In the genomic region with DNA sequence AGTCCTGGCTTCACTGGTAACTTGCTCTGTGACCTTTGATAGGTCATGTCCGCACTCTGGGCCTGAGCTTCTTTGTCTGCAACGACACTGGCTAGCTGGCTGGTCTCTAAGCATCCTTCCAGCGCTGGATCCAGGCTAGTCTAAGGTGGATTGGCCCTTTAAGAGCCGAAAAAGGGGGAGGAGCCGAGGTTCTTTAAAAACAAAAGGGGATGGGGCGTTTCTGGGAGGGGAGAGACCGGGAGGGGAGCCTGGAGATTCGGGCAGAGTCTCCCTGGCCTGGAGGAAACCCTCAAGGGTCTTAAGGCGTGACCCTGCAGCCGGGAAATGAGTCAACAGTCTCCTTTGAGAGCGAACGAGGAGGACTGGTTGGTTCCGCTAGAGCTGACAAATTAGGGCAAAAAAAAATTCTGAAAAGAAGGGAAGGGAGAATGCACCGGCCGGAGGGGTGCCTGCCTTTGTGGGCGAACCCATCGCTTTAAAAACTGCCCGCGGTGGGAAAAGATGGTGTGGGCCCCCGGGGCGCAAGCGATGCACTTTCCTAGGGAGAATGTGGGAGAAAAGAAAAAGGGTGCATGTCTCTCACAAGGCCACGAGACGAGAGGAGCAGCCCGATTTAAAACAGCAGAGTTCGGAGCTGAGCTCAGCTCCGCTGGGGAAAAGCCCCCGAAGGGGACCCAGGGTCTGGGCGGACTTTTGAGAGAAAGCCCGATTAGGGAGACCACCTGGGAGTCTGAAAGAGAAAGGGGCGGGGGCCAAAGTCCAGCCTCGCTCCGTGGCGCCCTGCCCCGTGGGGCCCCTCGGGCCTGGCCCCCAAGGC, we compare ENCODE assay signal across 8 cellular contexts. TPM values are rescaled to one million over a fixed set of nuclear protein-coding genes. Genes with fewer than 3 reads are reported as not detected.
A peak's percentile ranks its signal among the peaks of the same experiment; 100 is the strongest.
DNase-seq lines count a peak whose midpoint lies in the region; ATAC-seq and TF ChIP-seq lines count a peak whose summit lies in the region.

No MANE protein-coding gene starts in this region.

- no peak overlapping the region for H3K23ac ChIP-seq in mesenchymal stem cell (ENCODE audit: low read length in 2 of 2)

- H3K9me3 Mint-ChIP-seq in CD4-positive, CD25-positive, alpha-beta regulatory T cell = peaks cover 0 to 3% (median 0%) of the 10 kb centered on the region in 7 donors
- no peaks in the 10 kb centered on the region for H3K9me3 Mint-ChIP-seq in activated CD8-positive, alpha-beta T cell treated with anti-CD3 and anti-CD28 coated beads, Interleukin-2, amount 10 ng/mL, durations not matched to agents 7 days and 5 days (ENCODE audit: insufficient read depth)

- peak in 1 of 2 donors; percentile 23 for ATAC-seq in CD4-positive, CD25-positive, alpha-beta regulatory T cell (ENCODE audit: low read depth in 2 of 2)
- ATAC-seq in activated CD8-positive, alpha-beta T cell treated with anti-CD3 and anti-CD28 coated beads, Interleukin-2, amount 10 ng/mL, durations not matched to agents 7 days and 5 days = peak; percentile 48
- ATAC-seq in HG02763 (IDR thresholded peaks at IDR 0.05; ENCODE audit: unreplicated experiment) = no peak

- H3K36me3 Mint-ChIP-seq in CD4-positive, CD25-positive, alpha-beta regulatory T cell = no peaks in the 10 kb centered on the region
- H3K36me3 Mint-ChIP-seq in activated CD8-positive, alpha-beta T cell treated with anti-CD3 and anti-CD28 coated beads, Interleukin-2, amount 10 ng/mL, durations not matched to agents 7 days and 5 days (ENCODE audit: low read depth) = no peaks in the 10 kb centered on the region

- H3K27me3 Mint-ChIP-seq in CD4-positive, CD25-positive, alpha-beta regulatory T cell = peaks cover 34% of the 10 kb centered on the region
- H3K27me3 Mint-ChIP-seq in activated CD8-positive, alpha-beta T cell treated with anti-CD3 and anti-CD28 coated beads, Interleukin-2, amount 10 ng/mL, durations not matched to agents 7 days and 5 days (ENCODE audit: low read depth) = peaks cover 21% of the 10 kb centered on the region

- no peak for TF ChIP-seq CTCF in epithelial cell of esophagus (IDR thresholded peaks at IDR 0.05; ENCODE audit: insufficient read depth, low read depth, low read length, missing control alignments)

- H3K4me1 Mint-ChIP-seq in CD4-positive, CD25-positive, alpha-beta regulatory T cell = peaks cover 0 to 17% (median 8%) of the 10 kb centered on the region in 4 donors
- peaks cover 15% of the 10 kb centered on the region for H3K4me1 Mint-ChIP-seq in activated CD8-positive, alpha-beta T cell treated with anti-CD3 and anti-CD28 coated beads, Interleukin-2, amount 10 ng/mL, durations not matched to agents 7 days and 5 days (ENCODE audit: low read depth)

- DNase-seq in CD4-positive, CD25-positive, alpha-beta regulatory T cell = peak; percentile 35 to 70 (median 39)
- DNase-seq in HCEC 1CT = peak; percentile 74
- DNase-seq in NCI-H526 (lab: John Stamatoyannopoulos, UW) = peak; percentile 82 to 93
- DNase-seq in activated CD8-positive, alpha-beta T cell treated with anti-CD3 and anti-CD28 coated beads, Interleukin-2, amount 10 ng/mL, durations not matched to agents 7 days and 5 days = peak; percentile 54
- peak; percentile 64 for DNase-seq in epithelial cell of esophagus (ENCODE audit: low read depth)
- DNase-seq in mesenchymal stem cell = peak; percentile 84
- peak in 4 of 6 experiments; percentile 36 to 66 (median 38) for DNase-seq in stimulated activated naive CD4-positive, alpha-beta T cell (lab: John Stamatoyannopoulos, UW)

- no peak overlapping the region for H4K91ac ChIP-seq in mesenchymal stem cell (ENCODE audit: low read length)

- CTCF ChIA-PET in activated CD8-positive, alpha-beta T cell treated with anti-CD3 and anti-CD28 coated beads, Interleukin-2, amount 10 ng/mL, durations not matched to agents 7 days and 5 days (lab: Charles Lee) = interaction anchor here (0.9 to 3.5 kb wide), 19 partner anchors 11 to 587 kb away, joined by 3 to 30 read pairs (median 4); no protein-coding TSS in a partner anchor

- H2AK5ac ChIP-seq in mesenchymal stem cell (ENCODE audit: low read length, severe bottlenecking) = peak overlapping the region; percentile 10

- H2BK12ac ChIP-seq in mesenchymal stem cell (ENCODE audit: low read length in 2 of 2) = no peak overlapping the region

- peak overlapping the region; percentile 84 for H2BK5ac ChIP-seq in mesenchymal stem cell (ENCODE audit: low read depth, low read length, poor library complexity, severe bottlenecking)

- H3K4me2 ChIP-seq in mesenchymal stem cell (ENCODE audit: low read length, poor library complexity, severe bottlenecking) = peak overlapping the region; percentile 94

- peaks cover 5% of the 10 kb centered on the region for H3K27me3 ChIP-seq in CD4-positive, CD25-positive, alpha-beta regulatory T cell (ENCODE audit: control insufficient read depth, insufficient read depth, low read length)
- H3K27me3 ChIP-seq in mesenchymal stem cell (ENCODE audit: control insufficient read depth in 1 of 2, insufficient read depth in 1 of 2, low read length in 2 of 2) = no peaks in the 10 kb centered on the region

- H4K8ac ChIP-seq in mesenchymal stem cell (ENCODE audit: low read length) = no peak overlapping the region

- H3K9ac ChIP-seq in mesenchymal stem cell (ENCODE audit: low read length) = peak overlapping the region; percentile 92

- H2BK15ac ChIP-seq in mesenchymal stem cell (ENCODE audit: low read depth, poor library complexity, severe bottlenecking) = peak overlapping the region; percentile 96

- WGBS in mesenchymal stem cell = under 1% methylated on average over 30 of the region's 36 CpGs

- peak overlapping the region; percentile 79 for H3K4me3 ChIP-seq in CD4-positive, CD25-positive, alpha-beta regulatory T cell (ENCODE audit: low read depth, low read length)
- peak overlapping the region; percentile 66 for H3K4me3 ChIP-seq in epithelial cell of esophagus (ENCODE audit: low read length)
- peak overlapping the region; percentile 88 to 94 for H3K4me3 ChIP-seq in mesenchymal stem cell (ENCODE audit: insufficient read depth in 1 of 2, low read depth in 1 of 2, low read length in 2 of 2)

- no peaks in the 10 kb centered on the region for H3K9me3 ChIP-seq in CD4-positive, CD25-positive, alpha-beta regulatory T cell (ENCODE audit: control insufficient read depth in 2 of 2, low read length in 2 of 2)
- H3K9me3 ChIP-seq in mesenchymal stem cell (ENCODE audit: control insufficient read depth, low read length) = no peaks in the 10 kb centered on the region

- H3K4ac ChIP-seq in mesenchymal stem cell (ENCODE audit: low read depth in 1 of 2, low read length in 2 of 2) = peak overlapping the region in 1 of 2 experiments; percentile 22

- H2AFZ ChIP-seq in mesenchymal stem cell (ENCODE audit: low read depth, low read length) = no peak overlapping the region

- peak overlapping the region; percentile 88 to 100 (median 95) for H3K4me3 Mint-ChIP-seq in CD4-positive, CD25-positive, alpha-beta regulatory T cell
- peak overlapping the region; percentile 92 for H3K4me3 Mint-ChIP-seq in activated CD8-positive, alpha-beta T cell treated with anti-CD3 and anti-CD28 coated beads, Interleukin-2, amount 10 ng/mL, durations not matched to agents 7 days and 5 days

- H3K27ac Mint-ChIP-seq in CD4-positive, CD25-positive, alpha-beta regulatory T cell = peak overlapping the region; percentile 86 to 96 (median 91)
- peak overlapping the region; percentile 81 for H3K27ac Mint-ChIP-seq in activated CD8-positive, alpha-beta T cell treated with anti-CD3 and anti-CD28 coated beads, Interleukin-2, amount 10 ng/mL, durations not matched to agents 7 days and 5 days

- H3K14ac ChIP-seq in mesenchymal stem cell (ENCODE audit: low read length in 2 of 2) = peak overlapping the region in 1 of 2 experiments; percentile 23

- H3K27ac ChIP-seq in CD4-positive, CD25-positive, alpha-beta regulatory T cell (ENCODE audit: insufficient read depth, low read length, poor library complexity, severe bottlenecking) = no peak overlapping the region
- H3K27ac ChIP-seq in mesenchymal stem cell (ENCODE audit: low read length, poor library complexity, severe bottlenecking) = peak overlapping the region; percentile 86

- no peaks in the 10 kb centered on the region for H3K36me3 ChIP-seq in CD4-positive, CD25-positive, alpha-beta regulatory T cell (ENCODE audit: control insufficient read depth, insufficient read depth, low read length)
- H3K36me3 ChIP-seq in mesenchymal stem cell (ENCODE audit: control insufficient read depth in 1 of 2, insufficient read depth in 2 of 2, low read depth in 1 of 2, low read length in 2 of 2) = peaks cover 0 to 34% of the 10 kb centered on the region in 2 experiments

- H3K79me1 ChIP-seq in mesenchymal stem cell (replicated peaks; ENCODE audit: low read length, poor library complexity, severe bottlenecking) = peaks cover 20% of the 10 kb centered on the region

- H2BK120ac ChIP-seq in mesenchymal stem cell (ENCODE audit: low read depth, low read length) = peak overlapping the region; percentile 97

- peak overlapping the region; percentile 28 to 65 for H3K18ac ChIP-seq in mesenchymal stem cell (ENCODE audit: low read depth in 1 of 2, low read length in 2 of 2)

- POLR2A ChIA-PET in activated CD8-positive, alpha-beta T cell treated with anti-CD3 and anti-CD28 coated beads, Interleukin-2, amount 10 ng/mL, durations not matched to agents 7 days and 5 days (lab: Charles Lee) = interaction anchor here (0.9 to 2.4 kb wide), 2 partner anchors 86 to 124 kb away, joined by 3 to 6 read pairs; a partner anchor contains a TSS

- H3K4me1 ChIP-seq in CD4-positive, CD25-positive, alpha-beta regulatory T cell (ENCODE audit: control insufficient read depth, insufficient read depth, low read length, poor library complexity, severe bottlenecking) = peaks cover 17% of the 10 kb centered on the region
- H3K4me1 ChIP-seq in mesenchymal stem cell (ENCODE audit: control insufficient read depth, insufficient read depth, low read depth, low read length) = peaks cover 45% of the 10 kb centered on the region

RNA-seq across cellular contexts. Expression of a gene that starts 1.0 kb away (rescaled TPM):
- 2.2 TPM for total RNA-seq in CD4-positive, CD25-positive, alpha-beta regulatory T cell
- polyA plus RNA-seq in CD4-positive, CD25-positive, alpha-beta regulatory T cell = under 1 TPM in 3 of 4 donors, not detected in 1; 0.07 to 0.13 (median 0.08) TPM
- 1 to 10 TPM; 4.5 to 5.6 TPM for total RNA-seq in activated CD8-positive, alpha-beta T cell treated with anti-CD3 and anti-CD28 coated beads, Interleukin-2, amount 10 ng/mL, durations not matched to agents 7 days and 5 days
- 15.0 TPM for polyA plus RNA-seq in mesenchymal stem cell (2013, experiment 1 of 2)
- polyA plus RNA-seq in mesenchymal stem cell (2013, experiment 2 of 2) = 15.0 TPM

RNA-seq across cellular contexts. Expression of a gene that starts 45.6 kb away (rescaled TPM):
- 11.1 TPM for total RNA-seq in CD4-positive, CD25-positive, alpha-beta regulatory T cell
- polyA plus RNA-seq in CD4-positive, CD25-positive, alpha-beta regulatory T cell = under 1 TPM; 0.41 to 1.00 (median 0.58) TPM
- total RNA-seq in activated CD8-positive, alpha-beta T cell treated with anti-CD3 and anti-CD28 coated beads, Interleukin-2, amount 10 ng/mL, durations not matched to agents 7 days and 5 days = 10 to 100 TPM; 49.1 to 50.4 TPM
- polyA plus RNA-seq in mesenchymal stem cell (2013, experiment 1 of 2) = 35.3 TPM
- 35.1 TPM for polyA plus RNA-seq in mesenchymal stem cell (2013, experiment 2 of 2)
